Comparison of ENCODE assay signal across 23 cellular contexts in genomic region chr11:64539239-64539638, GRCh38. TPM values are rescaled to one million over a fixed set of nuclear protein-coding genes. Genes with fewer than 3 reads are reported as not detected.
A peak's percentile ranks its signal among the peaks of the same experiment; 100 is the strongest.
DNase-seq lines count a peak whose midpoint lies in the region; ATAC-seq, FAIRE-seq and TF ChIP-seq lines count a peak whose summit lies in the region.
"Had no signal": no experiment of that assay in that cellular context is flagged by ENCODE, and none has a peak within 500 bp of the region (broad histone marks: within the 10 kb centered on the region; RNA-seq: fewer than 3 reads in every experiment).

No MANE protein-coding gene starts in this region.

- peak overlapping the region in 2 of 10 experiments; percentile 8 to 26; a peak in 4 of 20 replicates for H3K4me3 ChIP-seq in BLaER1 treated with 17β-estradiol and CSF1 and Interleukin-3, amounts not matched to agents 10 nM and 100 nM
- H3K4me3 ChIP-seq in astrocyte (ENCODE audit: insufficient read depth, low read depth, low read length), result no peak overlapping the region
- H3K4me3 ChIP-seq: HAP-1, SJCRH30 had no signal

- H3K9me3 ChIP-seq in BLaER1 treated with 17β-estradiol and CSF1 and Interleukin-3, amounts not matched to agents 10 nM and 100 nM (replicated peaks in 1 of 11), result peaks cover 4 to 17% (median 10%) of the 10 kb centered on the region in 11 experiments; a peak in 14 of 22 replicates
- no peaks in the 10 kb centered on the region for H3K9me3 ChIP-seq in astrocyte (ENCODE audit: insufficient read depth, low read depth, low read length)
- H3K9me3 ChIP-seq: BE2C, HAP-1, SJCRH30 had no signal

- DNase-seq in Kasumi-1 (lab: John Stamatoyannopoulos, UW), result peak; percentile 20 to 25
- DNase-seq in astrocyte (ENCODE audit: low read depth), result no peak
- peak; percentile 70 for DNase-seq in posterior vena cava (ENCODE audit: low spot score)
- DNase-seq in activated CD4-positive, alpha-beta T cell treated with anti-CD3 and anti-CD28 coated beads, Interleukin-2, amount 50 U/mL, for 4 hours, result no peak
- DNase-seq in middle frontal gyrus (ENCODE audit: extremely low spot score, low spot score), result no peak
- DNase-seq in NCI-H510A (lab: John Stamatoyannopoulos, UW), result no peak
- DNase-seq: BE2C, DMS79 treated with DMSO at 0.1 percent for 48 hours, Karpas-422, NCI-H1092 treated with DMSO at 0.1 percent for 48 hours, NCI-H146, NCI-H2081, NCI-H510A treated with DMSO at 0.1 percent for 48 hours, NCI-H774, PC-3, SJCRH30 had no signal

- peak overlapping the region in 6 of 11 experiments; percentile 23 to 61 (median 42); a peak in 10 of 22 replicates for H3K9ac ChIP-seq in BLaER1 treated with 17β-estradiol and CSF1 and Interleukin-3, amounts not matched to agents 10 nM and 100 nM
- H3K9ac ChIP-seq in astrocyte (ENCODE audit: low read length), result no peak overlapping the region

- H3K27me3 ChIP-seq in BLaER1 treated with 17β-estradiol and CSF1 and Interleukin-3, amounts not matched to agents 10 nM and 100 nM, result peaks cover 0 to 30% (median 0%) of the 10 kb centered on the region in 11 experiments; a peak in 9 of 22 replicates
- no peaks in the 10 kb centered on the region for H3K27me3 ChIP-seq in astrocyte (ENCODE audit: insufficient read depth, low read length)
- H3K27me3 ChIP-seq: BE2C, SJCRH30 had no signal

- no peaks in the 10 kb centered on the region for H3K36me3 ChIP-seq in BLaER1 treated with 17β-estradiol and CSF1 and Interleukin-3, amounts not matched to agents 10 nM and 100 nM
- H3K36me3 ChIP-seq in astrocyte (ENCODE audit: insufficient read depth, low read length), result no peaks in the 10 kb centered on the region
- H3K36me3 ChIP-seq: BE2C, HAP-1, SJCRH30 had no signal

- peak overlapping the region; percentile 23 for H3K27ac Mint-ChIP-seq in astrocyte (ENCODE audit: unreplicated experiment)
- H3K27ac Mint-ChIP-seq: CD8-positive, alpha-beta memory T cell; IgD-negative memory B cell had no signal

- peaks cover 7% of the 10 kb centered on the region for H3K9me3 Mint-ChIP-seq in astrocyte (ENCODE audit: unreplicated experiment)

- no peak for TF ChIP-seq CTCF in astrocyte (IDR thresholded peaks at IDR 0.05; ENCODE audit: insufficient read depth, low read depth, low read length)

- peaks cover 44% of the 10 kb centered on the region for H3K27me3 Mint-ChIP-seq in astrocyte (ENCODE audit: low read depth, unreplicated experiment)

- peak overlapping the region in 5 of 11 experiments; percentile 1 to 46 (median 41); a peak in 7 of 22 replicates for H3K27ac ChIP-seq in BLaER1 treated with 17β-estradiol and CSF1 and Interleukin-3, amounts not matched to agents 10 nM and 100 nM
- no peak overlapping the region for H3K27ac ChIP-seq in astrocyte (ENCODE audit: low read depth, low read length)
- H3K27ac ChIP-seq: SJCRH30 had no signal

- no peak for FAIRE-seq in astrocyte (lab: Jason Lieb, UNC)
- FAIRE-seq: A204.1, D721Med had no signal

- ATAC-seq in HG03439 (IDR thresholded peaks at IDR 0.05; ENCODE audit: unreplicated experiment), result no peak
- ATAC-seq: PC-3 had no signal

- H4K20me1 ChIP-seq in BLaER1 treated with 17β-estradiol and CSF1 and Interleukin-3, amounts not matched to agents 10 nM and 100 nM, result peaks cover 0 to 14% (median 7%) of the 10 kb centered on the region in 11 experiments; a peak in 7 of 22 replicates
- no peaks in the 10 kb centered on the region for H4K20me1 ChIP-seq in astrocyte (ENCODE audit: insufficient read depth, low read length)

- no peak overlapping the region for H3K4me3 Mint-ChIP-seq in astrocyte (ENCODE audit: unreplicated experiment)
- H3K4me3 Mint-ChIP-seq: CD8-positive, alpha-beta memory T cell; IgD-negative memory B cell had no signal

- peaks cover 34 to 81% (median 61%) of the 10 kb centered on the region in 10 experiments for H3K4me1 ChIP-seq in BLaER1 treated with 17β-estradiol and CSF1 and Interleukin-3, amounts not matched to agents 10 nM and 100 nM
- H3K4me1 ChIP-seq in astrocyte (ENCODE audit: insufficient read depth, low read length), result peaks cover 3% of the 10 kb centered on the region
- H3K4me1 ChIP-seq: BE2C, HAP-1, SJCRH30 had no signal

- H3K4me2 ChIP-seq in BLaER1 treated with 17β-estradiol and CSF1 and Interleukin-3, amounts not matched to agents 10 nM and 100 nM, result peak overlapping the region; percentile 68 to 99 (median 96)
- no peak overlapping the region for H3K4me2 ChIP-seq in astrocyte (ENCODE audit: low read length)

- H3K4me1 Mint-ChIP-seq in astrocyte (ENCODE audit: low read depth, unreplicated experiment), result no peaks in the 10 kb centered on the region
- H3K4me1 Mint-ChIP-seq: CD8-positive, alpha-beta memory T cell had no signal

- no peak overlapping the region for H2AFZ ChIP-seq in astrocyte (ENCODE audit: low read depth, low read length)

- intact Hi-C loops in posterior vena cava (cut with DNase I), result no loop called here

- no peaks in the 10 kb centered on the region for H3K36me3 Mint-ChIP-seq in astrocyte (ENCODE audit: low read depth, unreplicated experiment)
- H3K36me3 Mint-ChIP-seq: CD8-positive, alpha-beta memory T cell; IgD-negative memory B cell had no signal

- no peaks in the 10 kb centered on the region for H3K79me2 ChIP-seq in astrocyte (ENCODE audit: insufficient read depth, low read length)

RNA-seq across cellular contexts. Expression of gene SLC22A11, which starts 16.5 kb away (rescaled TPM):
- total RNA-seq in astrocyte, result not detected in 2 replicates
- total RNA-seq in posterior vena cava, result under 1 TPM; 0.28 to 0.29 TPM
- total RNA-seq: CD8-positive, alpha-beta memory T cell; PC-3; SJCRH30 had no signal

RNA-seq across cellular contexts. Expression of gene SLC22A12, which starts 51.8 kb away (rescaled TPM):
- not detected in 2 replicates for total RNA-seq in astrocyte
- not detected for total RNA-seq in posterior vena cava
- total RNA-seq: CD8-positive, alpha-beta memory T cell; PC-3; SJCRH30 had no signal

Comparison
In these comparisons a context has a peak if more than half of its experiments do, and no peak if none do; other contexts are left out.
1. DNase-seq: peak in Kasumi-1 (2 of 2) and posterior vena cava (single experiment); none in astrocyte (single experiment), activated CD4-positive, alpha-beta T cell treated with anti-CD3 and anti-CD28 coated beads, Interleukin-2, amount 50 U/mL, for 4 hours (0 of 2), middle frontal gyrus (single experiment) and NCI-H510A (single experiment).